11 cellular contexts compared by ENCODE assay signal in genomic region chr20:53930651-53931504, GRCh38.
DNase-seq lines count a peak whose midpoint lies in the region; ATAC-seq, FAIRE-seq and TF ChIP-seq lines count a peak whose summit lies in the region.
"Had no signal": no experiment of that assay in that cellular context is flagged by ENCODE, and none has a peak within 500 bp of the region (broad histone marks: within the 10 kb centered on the region; RNA-seq: fewer than 3 reads in every experiment).

No MANE protein-coding gene starts in this region.

- no peak overlapping the region for H4K91ac ChIP-seq in H9 (ENCODE audit: insufficient read length, low read depth, low read length)

- H2AFZ ChIP-seq in H9 (ENCODE audit: low read length) = no peak overlapping the region

- no peak overlapping the region for H3K4me2 ChIP-seq in H9 (ENCODE audit: insufficient read depth, insufficient read length, low read length)

- H3K4me1 Mint-ChIP-seq in Calu3 (ENCODE audit: low read depth, unreplicated experiment) (peaks cover 56% of the 10 kb centered on the region), memory B cell (peaks cover 71% of the 10 kb centered on the region), H9 (peaks cover 29 to 30% of the 10 kb centered on the region in 2 experiments)

- H4K8ac ChIP-seq in H9 (replicated peaks; ENCODE audit: insufficient read length, low read depth, low read length) = no peak overlapping the region

- H3K4me3 ChIP-seq in RWPE2 (ENCODE audit: severe bottlenecking) (no peak overlapping the region), WERI-Rb-1 (ENCODE audit: low read depth, low read length) (no peak overlapping the region)

- no peaks in the 10 kb centered on the region for H3K79me2 ChIP-seq in H9 (ENCODE audit: insufficient read depth, low read length)

- TF ChIP-seq CTCF in Calu3 (IDR thresholded peaks at IDR 0.05; ENCODE audit: unreplicated experiment) (no peak), RWPE2 (IDR thresholded peaks at IDR 0.05; ENCODE audit: poor library complexity, severe bottlenecking) (no peak), H9 (conservative IDR thresholded peaks at IDR 0.05) (no peak), WERI-Rb-1 (IDR thresholded peaks at IDR 0.05; ENCODE audit: low read depth, low read length) (no peak)

- no peak overlapping the region for H2BK15ac ChIP-seq in H9 (ENCODE audit: low read depth, low read length)

- H3K27ac ChIP-seq in RWPE2 (ENCODE audit: poor library complexity, severe bottlenecking) (peak overlapping the region; percentile 33), H9 (ENCODE audit: insufficient read length, low read depth, low read length) (no peak overlapping the region), WERI-Rb-1 (no peak overlapping the region)

- intact Hi-C loops in Calu3 (cut with micrococcal nuclease; ENCODE audit: unreplicated experiment) = no loop called here

- H2AK5ac ChIP-seq in H9 (ENCODE audit: insufficient read length, low read length) = no peak overlapping the region

- BruUV-seq in Calu3 (replicated peaks; lab: Mats Ljungman, UMichigan) = TSS peak; percentile 82

- no peak overlapping the region for H3K14ac ChIP-seq in H9 (ENCODE audit: insufficient read depth, low read length)

- no peak overlapping the region for H3K18ac ChIP-seq in H9 (ENCODE audit: insufficient read length, low read depth, low read length)

- no peak for TF ChIP-seq POLR2A in H54 (IDR thresholded peaks at IDR 0.05; ENCODE audit: low read depth, low read length)

- H3K9me3 ChIP-seq in RWPE2 (ENCODE audit: severe bottlenecking) (no peaks in the 10 kb centered on the region), H9 (ENCODE audit: control insufficient read depth, low read depth, low read length) (no peaks in the 10 kb centered on the region), WERI-Rb-1 (ENCODE audit: severe bottlenecking) (no peaks in the 10 kb centered on the region)

- H3K23me2 ChIP-seq in H9 (ENCODE audit: insufficient read length, low read depth, low read length, poor library complexity, severe bottlenecking) = no peaks in the 10 kb centered on the region

- no peak overlapping the region for H3K4ac ChIP-seq in H9 (ENCODE audit: low read depth, low read length)

- H2BK5ac ChIP-seq in H9 (ENCODE audit: insufficient read length, low read length) = no peak overlapping the region

- H2BK12ac ChIP-seq in H9 (ENCODE audit: insufficient read length, low read depth, low read length) = no peak overlapping the region

- H3K79me1 ChIP-seq in H9 (ENCODE audit: insufficient read depth, low read depth, low read length, poor library complexity, severe bottlenecking) = no peaks in the 10 kb centered on the region

- H3K36me3 ChIP-seq in RWPE2 (ENCODE audit: low read depth) = no peaks in the 10 kb centered on the region
- H3K36me3 ChIP-seq in WERI-Rb-1 = no peaks in the 10 kb centered on the region

- H4K5ac ChIP-seq in H9 (ENCODE audit: insufficient read length, low read depth, low read length) = no peak overlapping the region

- H3K9ac ChIP-seq in H9 (ENCODE audit: extremely low read depth, insufficient read length, low read length) = no peak overlapping the region

- no peak for DNase-seq in Calu3
- DNase-seq in H54 (ENCODE audit: insufficient read length, low spot score) = no peak
- DNase-seq in RWPE2 (ENCODE audit: low spot score) = no peak
- DNase-seq in memory B cell (ENCODE audit: low spot score in 2 of 2) = no peak
- no peak for DNase-seq in H9
- DNase-seq in WERI-Rb-1 = no peak
- no peak for DNase-seq in NK-92 treated with Interleukin-12 subunit alpha and Interleukin-12 subunit beta, amount 100 ng/mL, for 24 hours (lab: John Stamatoyannopoulos, UW)
- DNase-seq: NCI-H146; small intestine; stimulated activated CD8-positive, alpha-beta memory T cell treated with anti-CD3 and anti-CD28 coated beads, Interleukin-4, amount 100 ng/mL, for 48 hours had no signal

- FAIRE-seq in H54 (lab: Jason Lieb, UNC) = peak; percentile 53
- FAIRE-seq: small intestine had no signal

- H3K4me1 ChIP-seq in RWPE2 (ENCODE audit: insufficient read depth, poor library complexity, severe bottlenecking) (peaks cover 36% of the 10 kb centered on the region), H9 (ENCODE audit: insufficient read depth, low read length) (no peaks in the 10 kb centered on the region; the same call in 1 of the 2 replicates)

- no peak overlapping the region for H2BK20ac ChIP-seq in H9 (ENCODE audit: low read depth, low read length, poor library complexity, severe bottlenecking)

- CTCF ChIA-PET in Calu3 (lab: Charles Lee) = interaction anchor here (0.5 to 3.3 kb wide), 9 partner anchors 9 to 339 kb away, joined by 3 to 17 read pairs (median 3); no protein-coding TSS in a partner anchor

- H3T11ph ChIP-seq in H9 (ENCODE audit: low read length) = no peak overlapping the region

- no peaks in the 10 kb centered on the region for H3K9me3 Mint-ChIP-seq in Calu3 (ENCODE audit: low read depth, unreplicated experiment)
- no peaks in the 10 kb centered on the region for H3K9me3 Mint-ChIP-seq in memory B cell
- no peaks in the 10 kb centered on the region for H3K9me3 Mint-ChIP-seq in H9

- H3K27me3 ChIP-seq in RWPE2 (ENCODE audit: insufficient read depth, poor library complexity, severe bottlenecking) (no peaks in the 10 kb centered on the region), H9 (ENCODE audit: insufficient read depth, low read length) (no peaks in the 10 kb centered on the region), WERI-Rb-1 (ENCODE audit: insufficient read depth, low read depth, severe bottlenecking) (no peaks in the 10 kb centered on the region)

- peaks cover 8% of the 10 kb centered on the region for H3K36me3 Mint-ChIP-seq in Calu3 (ENCODE audit: insufficient read depth, unreplicated experiment)
- H3K36me3 Mint-ChIP-seq in memory B cell = no peaks in the 10 kb centered on the region
- H3K36me3 Mint-ChIP-seq in H9 (ENCODE audit: insufficient read depth in 1 of 3, low read depth in 3 of 3) = no peaks in the 10 kb centered on the region

- H4K20me1 ChIP-seq in H9 (ENCODE audit: control insufficient read depth, insufficient read depth, insufficient read length) = no peaks in the 10 kb centered on the region

- ATAC-seq in RWPE2 (ENCODE audit: low read depth) (peak; percentile 46), memory B cell (ENCODE audit: low read depth) (no peak), GM21526 (IDR thresholded peaks at IDR 0.05; ENCODE audit: low FRiP score, unreplicated experiment) (no peak)

- no peaks in the 10 kb centered on the region for H3K27me3 Mint-ChIP-seq in Calu3 (ENCODE audit: unreplicated experiment)
- no peaks in the 10 kb centered on the region for H3K27me3 Mint-ChIP-seq in memory B cell
- no peaks in the 10 kb centered on the region for H3K27me3 Mint-ChIP-seq in H9 (ENCODE audit: low read depth)

- H3K56ac ChIP-seq in H9 (ENCODE audit: insufficient read length, low read depth, low read length) = no peak overlapping the region

- H3K27ac Mint-ChIP-seq in Calu3 (ENCODE audit: unreplicated experiment) = peak overlapping the region; percentile 36
- peak overlapping the region; percentile 88 for H3K27ac Mint-ChIP-seq in memory B cell
- H3K27ac Mint-ChIP-seq in H9 = no peak overlapping the region

- no peak overlapping the region for H3K4me3 Mint-ChIP-seq in Calu3 (ENCODE audit: low read depth, unreplicated experiment)
- peak overlapping the region; percentile 46 for H3K4me3 Mint-ChIP-seq in memory B cell
- H3K4me3 Mint-ChIP-seq in H9 = no peak overlapping the region

- H3K23ac ChIP-seq in H9 (ENCODE audit: insufficient read length, low read depth, low read length) = no peak overlapping the region

- no peak overlapping the region for H2BK120ac ChIP-seq in H9 (ENCODE audit: low read depth, low read length, poor library complexity, severe bottlenecking)

- no CpG with 5 or more reads among the region's 3 CpGs for WGBS in H9 (ENCODE audit: extremely low coverage, insufficient read length, low lambda C conversion rate)

Comparison
In these comparisons a context has a peak if more than half of its experiments do, and no peak if none do; other contexts are left out.
1. H3K27ac Mint-ChIP-seq: peak in Calu3 (single experiment) and memory B cell (single experiment); none in H9 (0 of 3).